Comparison of ENCODE assay signal across 18 cellular contexts in the genomic region with DNA sequence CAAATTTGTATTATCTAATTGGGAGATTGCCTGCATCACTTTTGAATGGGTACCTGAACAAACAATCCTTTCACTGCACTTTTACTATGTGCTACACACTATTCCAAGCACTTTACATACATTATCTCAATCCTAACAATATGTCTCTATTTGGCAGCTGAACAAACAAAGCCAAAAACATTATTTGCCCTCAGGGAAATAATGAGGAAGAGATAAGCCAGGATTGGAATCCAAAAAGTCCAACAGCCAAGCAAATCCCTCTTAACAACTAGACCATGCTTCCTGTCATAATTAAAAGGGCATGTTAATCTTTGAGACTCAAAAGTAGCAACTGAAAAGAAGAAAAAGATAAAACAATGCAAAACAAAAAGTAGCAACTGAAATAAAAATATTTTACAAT. TPM values are rescaled to one million over a fixed set of nuclear protein-coding genes. Genes with fewer than 3 reads are reported as not detected.
DNase-seq lines count a peak whose midpoint lies in the region; ATAC-seq and TF ChIP-seq lines count a peak whose summit lies in the region.
"Had no signal": no experiment of that assay in that cellular context is flagged by ENCODE, and none has a peak within 500 bp of the region (broad histone marks: within the 10 kb centered on the region; RNA-seq: fewer than 3 reads in every experiment).

No MANE protein-coding gene starts in this region.

- H3K27me3 Mint-ChIP-seq in T-helper 17 cell = no peaks in the 10 kb centered on the region

- no peak for TF ChIP-seq EP300 in sigmoid colon (IDR thresholded peaks at IDR 0.05)

- ATAC-seq in T-helper 17 cell (no peak), HG03460 (IDR thresholded peaks at IDR 0.05; ENCODE audit: unreplicated experiment) (no peak), GM19455 (IDR thresholded peaks at IDR 0.05; ENCODE audit: unreplicated experiment) (no peak)
- no peak for ATAC-seq in stimulated activated effector memory CD8-positive, alpha-beta T cell treated with anti-CD3 and anti-CD28 coated beads, Interleukin-12 subunit alpha, Interleukin-12 subunit beta, amount 100 ng/mL, for 72 hours
- ATAC-seq: left cardiac atrium, Panc1 had no signal

- intact Hi-C loops in sigmoid colon (cut with DNase I) = no loop called here

- no peaks in the 10 kb centered on the region for H3K27me3 ChIP-seq in sigmoid colon
- H3K27me3 ChIP-seq: dorsolateral prefrontal cortex, thyroid gland had no signal

- TF ChIP-seq CTCF in sigmoid colon (IDR thresholded peaks at IDR 0.05) = no peak

- H3K27ac Mint-ChIP-seq in T-helper 17 cell = peak overlapping the region; percentile 86
- peak overlapping the region; percentile 4 for H3K27ac Mint-ChIP-seq in stimulated activated effector memory CD8-positive, alpha-beta T cell treated with anti-CD3 and anti-CD28 coated beads, Interleukin-12 subunit alpha, Interleukin-12 subunit beta, amount 100 ng/mL, for 72 hours
- H3K27ac Mint-ChIP-seq: nephron progenitor cell had no signal

- DNase-seq in DMS 273 (lab: John Stamatoyannopoulos, UW; ENCODE audit: unreplicated experiment) (peak; percentile 6), DMS 273 treated with DMSO at 0.1 percent for 48 hours (lab: John Stamatoyannopoulos, UW) (no peak), NCI-H2029 (lab: John Stamatoyannopoulos, UW) (peak; percentile 35), T-helper 17 cell (no peak), sigmoid colon (no peak)
- DNase-seq in stimulated activated effector memory CD8-positive, alpha-beta T cell treated with anti-CD3 and anti-CD28 coated beads, Interleukin-12 subunit alpha, Interleukin-12 subunit beta, amount 100 ng/mL, for 72 hours (ENCODE audit: low spot score in 2 of 2) = no peak
- DNase-seq: activated CD8-positive, alpha-beta memory T cell treated with anti-CD3 and anti-CD28 coated beads, Interleukin-2, amount 50 U/mL, for 4 hours; DND-41; dorsolateral prefrontal cortex; left cardiac atrium; NCI-H1694 treated with DMSO at 0.1 percent for 48 hours; nephron progenitor cell; small intestine; thyroid gland had no signal

- TF ChIP-seq POLR2A in sigmoid colon (IDR thresholded peaks at IDR 0.05) = no peak

- no peak overlapping the region for H3K4me3 ChIP-seq in sigmoid colon
- H3K4me3 ChIP-seq: dorsolateral prefrontal cortex, thyroid gland had no signal

- peaks cover 29% of the 10 kb centered on the region for H3K4me1 Mint-ChIP-seq in T-helper 17 cell
- H3K4me1 Mint-ChIP-seq in stimulated activated effector memory CD8-positive, alpha-beta T cell treated with anti-CD3 and anti-CD28 coated beads, Interleukin-12 subunit alpha, Interleukin-12 subunit beta, amount 100 ng/mL, for 72 hours = peaks cover 15% of the 10 kb centered on the region
- H3K4me1 Mint-ChIP-seq: nephron progenitor cell had no signal

- peaks cover 0 to 3% (median 0%) of the 10 kb centered on the region in 4 donors for H3K4me1 ChIP-seq in sigmoid colon

- H3K4me3 Mint-ChIP-seq in T-helper 17 cell = no peak overlapping the region
- H3K4me3 Mint-ChIP-seq in stimulated activated effector memory CD8-positive, alpha-beta T cell treated with anti-CD3 and anti-CD28 coated beads, Interleukin-12 subunit alpha, Interleukin-12 subunit beta, amount 100 ng/mL, for 72 hours = no peak overlapping the region
- H3K4me3 Mint-ChIP-seq: nephron progenitor cell had no signal

- peaks cover 8% of the 10 kb centered on the region for H3K36me3 Mint-ChIP-seq in T-helper 17 cell (ENCODE audit: low read depth)
- peaks cover 16% of the 10 kb centered on the region for H3K36me3 Mint-ChIP-seq in stimulated activated effector memory CD8-positive, alpha-beta T cell treated with anti-CD3 and anti-CD28 coated beads, Interleukin-12 subunit alpha, Interleukin-12 subunit beta, amount 100 ng/mL, for 72 hours

- no peak overlapping the region for H3K27ac ChIP-seq in sigmoid colon
- H3K27ac ChIP-seq: 22Rv1, dorsolateral prefrontal cortex, thyroid gland had no signal

- peaks cover 2 to 6% (median 4%) of the 10 kb centered on the region in 4 donors for H3K36me3 ChIP-seq in sigmoid colon
- H3K36me3 ChIP-seq: thyroid gland had no signal

- H3K9me3 ChIP-seq in T-helper 17 cell (ENCODE audit: control insufficient read depth, low read length, poor library complexity, severe bottlenecking) = no peaks in the 10 kb centered on the region
- H3K9me3 ChIP-seq in sigmoid colon = peaks cover 0 to 8% (median 0%) of the 10 kb centered on the region in 4 donors
- H3K9me3 ChIP-seq: thyroid gland had no signal

- no peaks in the 10 kb centered on the region for H3K9me3 Mint-ChIP-seq in stimulated activated effector memory CD8-positive, alpha-beta T cell treated with anti-CD3 and anti-CD28 coated beads, Interleukin-12 subunit alpha, Interleukin-12 subunit beta, amount 100 ng/mL, for 72 hours

RNA-seq across cellular contexts. Expression of gene RPRD1A, which starts 32.1 kb away (rescaled TPM):
- total RNA-seq in T-helper 17 cell (10 to 100 TPM; 14.9 to 20.5 TPM), sigmoid colon (10 to 100 TPM; 68.8 to 80.3 (median 71.8) TPM)
- 10 to 100 TPM; 13.2 to 19.4 (median 15.7) TPM for polyA plus RNA-seq in sigmoid colon

Comparison
In these comparisons a context has a peak if more than half of its experiments do, and no peak if none do; other contexts are left out.
1. DNase-seq: peak in DMS 273 (single experiment) and NCI-H2029 (single experiment); none in DMS 273 treated with DMSO at 0.1 percent for 48 hours (single experiment), T-helper 17 cell (0 of 3), stimulated activated effector memory CD8-positive, alpha-beta T cell treated with anti-CD3 and anti-CD28 coated beads, Interleukin-12 subunit alpha, Interleukin-12 subunit beta, amount 100 ng/mL, for 72 hours (0 of 2) and sigmoid colon (single experiment).